1 cellular context compared by ENCODE assay signal in genomic region chr9:110580850-110581249, GRCh38.
TF ChIP-seq lines count a peak whose summit lies in the region.

No MANE protein-coding gene starts in this region.

TF ChIP-seq in A549, 52 proteins besides CTCF, POLR2A, EP300 and RAD21 (continued from another document):
- no peak for TF ChIP-seq E2F6 (IDR thresholded peaks at IDR 0.05; ENCODE audit: borderline replicate concordance, low read depth)
- TF ChIP-seq HOXB13 (CRISPR knock-in tag; IDR thresholded peaks at IDR 0.05; ENCODE audit: low read depth), result no peak
- TF ChIP-seq, protein P1, sequence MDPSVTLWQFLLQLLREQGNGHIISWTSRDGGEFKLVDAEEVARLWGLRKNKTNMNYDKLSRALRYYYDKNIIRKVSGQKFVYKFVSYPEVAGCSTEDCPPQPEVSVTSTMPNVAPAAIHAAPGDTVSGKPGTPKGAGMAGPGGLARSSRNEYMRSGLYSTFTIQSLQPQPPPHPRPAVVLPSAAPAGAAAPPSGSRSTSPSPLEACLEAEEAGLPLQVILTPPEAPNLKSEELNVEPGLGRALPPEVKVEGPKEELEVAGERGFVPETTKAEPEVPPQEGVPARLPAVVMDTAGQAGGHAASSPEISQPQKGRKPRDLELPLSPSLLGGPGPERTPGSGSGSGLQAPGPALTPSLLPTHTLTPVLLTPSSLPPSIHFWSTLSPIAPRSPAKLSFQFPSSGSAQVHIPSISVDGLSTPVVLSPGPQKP (IDR thresholded peaks at IDR 0.05; ENCODE audit: low read depth, low read length), result no peak
